1 cellular context compared by ENCODE assay signal in the genomic region with DNA sequence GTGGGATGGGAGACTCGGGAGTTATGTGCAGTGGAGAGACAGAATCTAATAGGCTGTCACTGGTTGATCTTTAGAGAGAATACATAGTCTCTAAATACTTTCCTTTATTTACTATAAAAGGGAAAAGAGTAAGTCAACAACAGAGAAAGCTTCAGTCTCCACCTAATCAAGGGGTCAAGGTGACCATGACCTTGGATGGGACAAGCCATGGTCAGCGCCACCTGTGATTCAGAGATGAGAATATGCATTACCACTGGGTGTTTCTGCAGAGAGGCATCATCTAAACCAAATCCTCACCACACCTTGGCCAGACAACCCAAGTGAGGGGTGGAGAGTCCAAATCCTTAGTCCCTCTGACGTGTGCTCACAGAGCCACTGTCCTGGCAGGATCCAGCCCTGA.
TF ChIP-seq lines count a peak whose summit lies in the region.

No MANE protein-coding gene starts in this region.

TF ChIP-seq in H1, 55 proteins besides CTCF, POLR2A, EP300 and RAD21:
- TF ChIP-seq CREB1 (IDR thresholded peaks at IDR 0.05) (no peak), CBX5 (IDR thresholded peaks at IDR 0.05; ENCODE audit: low read depth, low read length) (no peak), RXRA (IDR thresholded peaks at IDR 0.05; ENCODE audit: insufficient read depth, low read depth, low read length) (no peak), GABPA (IDR thresholded peaks at IDR 0.05; ENCODE audit: borderline replicate concordance, insufficient read depth, low read length) (no peak), BACH1 (IDR thresholded peaks at IDR 0.05; ENCODE audit: low read length) (no peak), ATF3 (IDR thresholded peaks at IDR 0.05; ENCODE audit: insufficient read depth, low read depth, low read length) (no peak), SIRT6 (IDR thresholded peaks at IDR 0.05; ENCODE audit: low read length) (no peak), HDAC6 (IDR thresholded peaks at IDR 0.05; ENCODE audit: low read depth, low read length) (no peak), SP1 (IDR thresholded peaks at IDR 0.05; ENCODE audit: low read depth, low read length) (no peak), SUZ12 (IDR thresholded peaks at IDR 0.05; ENCODE audit: low read length) (no peak), SP2 (IDR thresholded peaks at IDR 0.05; ENCODE audit: low read length) (no peak), KDM5A (IDR thresholded peaks at IDR 0.05; ENCODE audit: low read length) (no peak), BCL11A (IDR thresholded peaks at IDR 0.05; ENCODE audit: low read depth in 2 of 2, low read length in 2 of 2) (no peak), SAP30 (IDR thresholded peaks at IDR 0.05; ENCODE audit: insufficient read depth, insufficient replicate concordance, low read length) (no peak)
- TF ChIP-seq, protein P1, sequence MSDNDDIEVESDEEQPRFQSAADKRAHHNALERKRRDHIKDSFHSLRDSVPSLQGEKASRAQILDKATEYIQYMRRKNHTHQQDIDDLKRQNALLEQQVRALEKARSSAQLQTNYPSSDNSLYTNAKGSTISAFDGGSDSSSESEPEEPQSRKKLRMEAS (IDR thresholded peaks at IDR 0.05), result no peak
- TF ChIP-seq, protein P2, sequence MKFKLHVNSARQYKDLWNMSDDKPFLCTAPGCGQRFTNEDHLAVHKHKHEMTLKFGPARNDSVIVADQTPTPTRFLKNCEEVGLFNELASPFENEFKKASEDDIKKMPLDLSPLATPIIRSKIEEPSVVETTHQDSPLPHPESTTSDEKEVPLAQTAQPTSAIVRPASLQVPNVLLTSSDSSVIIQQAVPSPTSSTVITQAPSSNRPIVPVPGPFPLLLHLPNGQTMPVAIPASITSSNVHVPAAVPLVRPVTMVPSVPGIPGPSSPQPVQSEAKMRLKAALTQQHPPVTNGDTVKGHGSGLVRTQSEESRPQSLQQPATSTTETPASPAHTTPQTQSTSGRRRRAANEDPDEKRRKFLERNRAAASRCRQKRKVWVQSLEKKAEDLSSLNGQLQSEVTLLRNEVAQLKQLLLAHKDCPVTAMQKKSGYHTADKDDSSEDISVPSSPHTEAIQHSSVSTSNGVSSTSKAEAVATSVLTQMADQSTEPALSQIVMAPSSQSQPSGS (IDR thresholded peaks at IDR 0.05; ENCODE audit: low read length), result no peak
- TF ChIP-seq, protein P3, sequence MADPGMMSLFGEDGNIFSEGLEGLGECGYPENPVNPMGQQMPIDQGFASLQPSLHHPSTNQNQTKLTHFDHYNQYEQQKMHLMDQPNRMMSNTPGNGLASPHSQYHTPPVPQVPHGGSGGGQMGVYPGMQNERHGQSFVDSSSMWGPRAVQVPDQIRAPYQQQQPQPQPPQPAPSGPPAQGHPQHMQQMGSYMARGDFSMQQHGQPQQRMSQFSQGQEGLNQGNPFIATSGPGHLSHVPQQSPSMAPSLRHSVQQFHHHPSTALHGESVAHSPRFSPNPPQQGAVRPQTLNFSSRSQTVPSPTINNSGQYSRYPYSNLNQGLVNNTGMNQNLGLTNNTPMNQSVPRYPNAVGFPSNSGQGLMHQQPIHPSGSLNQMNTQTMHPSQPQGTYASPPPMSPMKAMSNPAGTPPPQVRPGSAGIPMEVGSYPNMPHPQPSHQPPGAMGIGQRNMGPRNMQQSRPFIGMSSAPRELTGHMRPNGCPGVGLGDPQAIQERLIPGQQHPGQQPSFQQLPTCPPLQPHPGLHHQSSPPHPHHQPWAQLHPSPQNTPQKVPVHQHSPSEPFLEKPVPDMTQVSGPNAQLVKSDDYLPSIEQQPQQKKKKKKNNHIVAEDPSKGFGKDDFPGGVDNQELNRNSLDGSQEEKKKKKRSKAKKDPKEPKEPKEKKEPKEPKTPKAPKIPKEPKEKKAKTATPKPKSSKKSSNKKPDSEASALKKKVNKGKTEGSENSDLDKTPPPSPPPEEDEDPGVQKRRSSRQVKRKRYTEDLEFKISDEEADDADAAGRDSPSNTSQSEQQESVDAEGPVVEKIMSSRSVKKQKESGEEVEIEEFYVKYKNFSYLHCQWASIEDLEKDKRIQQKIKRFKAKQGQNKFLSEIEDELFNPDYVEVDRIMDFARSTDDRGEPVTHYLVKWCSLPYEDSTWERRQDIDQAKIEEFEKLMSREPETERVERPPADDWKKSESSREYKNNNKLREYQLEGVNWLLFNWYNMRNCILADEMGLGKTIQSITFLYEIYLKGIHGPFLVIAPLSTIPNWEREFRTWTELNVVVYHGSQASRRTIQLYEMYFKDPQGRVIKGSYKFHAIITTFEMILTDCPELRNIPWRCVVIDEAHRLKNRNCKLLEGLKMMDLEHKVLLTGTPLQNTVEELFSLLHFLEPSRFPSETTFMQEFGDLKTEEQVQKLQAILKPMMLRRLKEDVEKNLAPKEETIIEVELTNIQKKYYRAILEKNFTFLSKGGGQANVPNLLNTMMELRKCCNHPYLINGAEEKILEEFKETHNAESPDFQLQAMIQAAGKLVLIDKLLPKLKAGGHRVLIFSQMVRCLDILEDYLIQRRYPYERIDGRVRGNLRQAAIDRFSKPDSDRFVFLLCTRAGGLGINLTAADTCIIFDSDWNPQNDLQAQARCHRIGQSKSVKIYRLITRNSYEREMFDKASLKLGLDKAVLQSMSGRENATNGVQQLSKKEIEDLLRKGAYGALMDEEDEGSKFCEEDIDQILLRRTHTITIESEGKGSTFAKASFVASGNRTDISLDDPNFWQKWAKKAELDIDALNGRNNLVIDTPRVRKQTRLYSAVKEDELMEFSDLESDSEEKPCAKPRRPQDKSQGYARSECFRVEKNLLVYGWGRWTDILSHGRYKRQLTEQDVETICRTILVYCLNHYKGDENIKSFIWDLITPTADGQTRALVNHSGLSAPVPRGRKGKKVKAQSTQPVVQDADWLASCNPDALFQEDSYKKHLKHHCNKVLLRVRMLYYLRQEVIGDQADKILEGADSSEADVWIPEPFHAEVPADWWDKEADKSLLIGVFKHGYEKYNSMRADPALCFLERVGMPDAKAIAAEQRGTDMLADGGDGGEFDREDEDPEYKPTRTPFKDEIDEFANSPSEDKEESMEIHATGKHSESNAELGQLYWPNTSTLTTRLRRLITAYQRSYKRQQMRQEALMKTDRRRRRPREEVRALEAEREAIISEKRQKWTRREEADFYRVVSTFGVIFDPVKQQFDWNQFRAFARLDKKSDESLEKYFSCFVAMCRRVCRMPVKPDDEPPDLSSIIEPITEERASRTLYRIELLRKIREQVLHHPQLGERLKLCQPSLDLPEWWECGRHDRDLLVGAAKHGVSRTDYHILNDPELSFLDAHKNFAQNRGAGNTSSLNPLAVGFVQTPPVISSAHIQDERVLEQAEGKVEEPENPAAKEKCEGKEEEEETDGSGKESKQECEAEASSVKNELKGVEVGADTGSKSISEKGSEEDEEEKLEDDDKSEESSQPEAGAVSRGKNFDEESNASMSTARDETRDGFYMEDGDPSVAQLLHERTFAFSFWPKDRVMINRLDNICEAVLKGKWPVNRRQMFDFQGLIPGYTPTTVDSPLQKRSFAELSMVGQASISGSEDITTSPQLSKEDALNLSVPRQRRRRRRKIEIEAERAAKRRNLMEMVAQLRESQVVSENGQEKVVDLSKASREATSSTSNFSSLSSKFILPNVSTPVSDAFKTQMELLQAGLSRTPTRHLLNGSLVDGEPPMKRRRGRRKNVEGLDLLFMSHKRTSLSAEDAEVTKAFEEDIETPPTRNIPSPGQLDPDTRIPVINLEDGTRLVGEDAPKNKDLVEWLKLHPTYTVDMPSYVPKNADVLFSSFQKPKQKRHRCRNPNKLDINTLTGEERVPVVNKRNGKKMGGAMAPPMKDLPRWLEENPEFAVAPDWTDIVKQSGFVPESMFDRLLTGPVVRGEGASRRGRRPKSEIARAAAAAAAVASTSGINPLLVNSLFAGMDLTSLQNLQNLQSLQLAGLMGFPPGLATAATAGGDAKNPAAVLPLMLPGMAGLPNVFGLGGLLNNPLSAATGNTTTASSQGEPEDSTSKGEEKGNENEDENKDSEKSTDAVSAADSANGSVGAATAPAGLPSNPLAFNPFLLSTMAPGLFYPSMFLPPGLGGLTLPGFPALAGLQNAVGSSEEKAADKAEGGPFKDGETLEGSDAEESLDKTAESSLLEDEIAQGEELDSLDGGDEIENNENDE (IDR thresholded peaks at IDR 0.05; ENCODE audit: insufficient replicate concordance, low read length), result no peak
